In the genomic region with DNA sequence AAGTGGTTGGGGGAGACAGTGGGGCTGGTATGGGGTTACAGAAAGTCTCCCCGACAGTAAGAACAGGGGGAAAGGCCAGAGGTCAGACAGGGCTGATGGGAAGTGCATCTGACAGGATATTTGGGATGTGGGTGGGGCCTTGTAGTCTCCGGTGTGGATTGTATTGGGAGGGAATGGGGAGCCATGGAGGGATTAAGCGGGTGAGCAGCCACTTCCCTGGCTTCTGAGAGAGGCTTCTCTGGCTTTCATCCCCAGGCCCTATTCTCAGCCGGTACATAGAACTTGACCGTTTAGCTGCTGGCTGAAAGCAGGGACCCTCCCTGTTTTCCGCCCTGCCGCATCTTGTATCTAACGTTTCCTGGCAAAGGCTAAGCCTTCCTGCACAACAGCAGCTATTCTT, we compare ENCODE assay signal across 22 cellular contexts.
DNase-seq lines count a peak whose midpoint lies in the region; ATAC-seq, FAIRE-seq and TF ChIP-seq lines count a peak whose summit lies in the region.
"Had no signal": no experiment of that assay in that cellular context is flagged by ENCODE, and none has a peak within 500 bp of the region (broad histone marks: within the 10 kb centered on the region; RNA-seq: fewer than 3 reads in every experiment).

No MANE protein-coding gene starts in this region.

- TF ChIP-seq RAD21 in K562 (CRISPR knock-in tag; conservative IDR thresholded peaks at IDR 0.05 in 1 of 2, IDR thresholded peaks at IDR 0.05 in 1 of 2): no peak

- H3K9me1 ChIP-seq in K562 (ENCODE audit: control insufficient read depth, insufficient read depth, low read length): no peaks in the 10 kb centered on the region

- no peak for ATAC-seq in K562

- no peak for TF ChIP-seq EP300 in K562 (IDR thresholded peaks at IDR 0.05; ENCODE audit: low read length)

- peaks cover 0 to 3% of the 10 kb centered on the region in 2 experiments; a peak in 2 of 5 replicates for H3K4me1 ChIP-seq in K562 (replicated peaks in 1 of 2; ENCODE audit: control insufficient read depth in 2 of 2, insufficient read depth in 2 of 2, low read length in 2 of 2)
- H3K4me1 ChIP-seq: BE2C, BLaER1 had no signal

- H3K4me3 ChIP-seq in K562: no peak overlapping the region
- H3K4me3 ChIP-seq: BLaER1 had no signal

- H4K20me1 ChIP-seq in K562 (replicated peaks; ENCODE audit: control insufficient read depth, insufficient read depth, low read length): no peaks in the 10 kb centered on the region; the same call in 1 of the 2 replicates
- H4K20me1 ChIP-seq: BLaER1 had no signal

- no peak overlapping the region for H3K9ac ChIP-seq in K562 (ENCODE audit: insufficient read depth in 1 of 2, low read depth in 2 of 2, low read length in 2 of 2)
- H3K9ac ChIP-seq: BLaER1 had no signal

- in situ Hi-C loops in K562 (cut with MboI): no loop called here

- H3K4me2 ChIP-seq in K562 (ENCODE audit: insufficient read depth, low read length): no peak overlapping the region
- H3K4me2 ChIP-seq: BLaER1 had no signal

- intact Hi-C loops in K562 (cut with micrococcal nuclease): no loop called here

- TF ChIP-seq CTCF in K562 (IDR thresholded peaks at IDR 0.05 in 2 of 3, conservative IDR thresholded peaks at IDR 0.05 in 1 of 3; ENCODE audit: insufficient read depth in 2 of 3, low read depth in 1 of 3, low read length in 3 of 3) (no peak), neural crest cell (conservative IDR thresholded peaks at IDR 0.05) (no peak), glutamatergic neuron (IDR thresholded peaks at IDR 0.05; ENCODE audit: partially characterized antibody, unreplicated experiment) (no peak)

- H3K27me3 Mint-ChIP-seq in neural crest cell (ENCODE audit: low read depth): peaks cover 60% of the 10 kb centered on the region
- H3K27me3 Mint-ChIP-seq in glutamatergic neuron (ENCODE audit: unreplicated experiment): peaks cover 5% of the 10 kb centered on the region

- H3K27ac Mint-ChIP-seq in neural crest cell (ENCODE audit: unreplicated experiment) (peak overlapping the region; percentile 29), glutamatergic neuron (ENCODE audit: unreplicated experiment) (no peak overlapping the region)
- H3K27ac Mint-ChIP-seq: CD4-positive, alpha-beta memory T cell; CD4-positive, CD25-positive, alpha-beta regulatory T cell; CD8-positive, alpha-beta memory T cell had no signal

- POLR2A ChIA-PET in K562 (lab: Yijun Ruan, JAX): interaction anchor here (0.6 to 2.0 kb wide), 3 partner anchors 11 to 134 kb away, joined by 3 to 12 read pairs (median 3); no protein-coding TSS in a partner anchor

- 12% methylated on average over 8 of the region's 8 CpGs for WGBS in K562 (ENCODE audit: insufficient coverage, low coverage, missing lambda C conversion rate)

- BruUV-seq in K562 (replicated peaks; lab: Mats Ljungman, UMichigan): no TSS peak

- H3K27ac ChIP-seq in K562 (ENCODE audit: extremely low read depth, low read depth, low read length): no peak overlapping the region
- H3K27ac ChIP-seq: BLaER1 had no signal

- FAIRE-seq in K562 (lab: Jason Lieb, UNC): no peak
- FAIRE-seq: A204.1, GM12891, GM19239 had no signal

- H2AFZ ChIP-seq in K562 (ENCODE audit: low read depth, low read length): no peak overlapping the region

- no peaks in the 10 kb centered on the region for H3K36me3 ChIP-seq in K562 (ENCODE audit: control insufficient read depth, insufficient read depth, low read length)
- H3K36me3 ChIP-seq: BE2C, BLaER1 had no signal

- H3K4me3 Mint-ChIP-seq in neural crest cell (no peak overlapping the region), glutamatergic neuron (ENCODE audit: unreplicated experiment) (no peak overlapping the region)
- H3K4me3 Mint-ChIP-seq: CD14-positive monocyte; CD4-positive, alpha-beta memory T cell; CD4-positive, CD25-positive, alpha-beta regulatory T cell; CD8-positive, alpha-beta memory T cell had no signal

- TF ChIP-seq POLR2A in K562 (conservative IDR thresholded peaks at IDR 0.05): no peak

- H3K36me3 Mint-ChIP-seq in neural crest cell (ENCODE audit: low read depth) (no peaks in the 10 kb centered on the region), glutamatergic neuron (ENCODE audit: unreplicated experiment) (no peaks in the 10 kb centered on the region)
- H3K36me3 Mint-ChIP-seq: CD14-positive monocyte; CD4-positive, alpha-beta memory T cell; CD4-positive, CD25-positive, alpha-beta regulatory T cell; CD8-positive, alpha-beta memory T cell had no signal

- DNase-seq in K562 (ENCODE audit: extremely low read depth in 1 of 4, low spot score in 3 of 4) (no peak), neural crest cell (ENCODE audit: low read depth, low spot score) (no peak), activated gamma-delta T cell treated with Interleukin-2 at 50 U/mL for 16 hours (no peak), DMS79 (lab: John Stamatoyannopoulos, UW) (no peak), glutamatergic neuron (no peak)
- DNase-seq: 8988T; ACHN; BE2C; C1 segment of cervical spinal cord; CD4-positive, alpha-beta memory T cell; CD4-positive, CD25-positive, alpha-beta regulatory T cell; CD8-positive, alpha-beta memory T cell; COR-L47; DMS 273 treated with DMSO at 0.1 percent for 48 hours; DND-41; EL; GDM1 had no signal

- peaks cover 10 to 40% of the 10 kb centered on the region in 2 experiments for H3K27me3 ChIP-seq in K562 (ENCODE audit: control insufficient read depth in 2 of 2, insufficient read depth in 2 of 2, low read length in 2 of 2)
- H3K27me3 ChIP-seq: BLaER1 had no signal

- CTCF ChIA-PET in K562 (lab: Yijun Ruan, JAX; ENCODE audit: low intra/inter-chr PET ratio): no interaction called here

- no peaks in the 10 kb centered on the region for H3K9me3 ChIP-seq in K562 (replicated peaks; ENCODE audit: control insufficient read depth, insufficient read depth, low read depth, low read length)
- H3K9me3 ChIP-seq: BE2C, BLaER1 had no signal

- H3K79me2 ChIP-seq in K562 (ENCODE audit: control insufficient read depth, insufficient read depth, low read length): no peaks in the 10 kb centered on the region

- no peaks in the 10 kb centered on the region for H3K9me3 Mint-ChIP-seq in neural crest cell
- H3K9me3 Mint-ChIP-seq in glutamatergic neuron (ENCODE audit: unreplicated experiment): no peaks in the 10 kb centered on the region
- H3K9me3 Mint-ChIP-seq: CD14-positive monocyte; CD4-positive, CD25-positive, alpha-beta regulatory T cell; CD8-positive, alpha-beta memory T cell had no signal

- no peaks in the 10 kb centered on the region for H3K4me1 Mint-ChIP-seq in neural crest cell
- peaks cover 27% of the 10 kb centered on the region for H3K4me1 Mint-ChIP-seq in glutamatergic neuron (ENCODE audit: low read depth, unreplicated experiment)
- H3K4me1 Mint-ChIP-seq: CD14-positive monocyte; CD4-positive, alpha-beta memory T cell; CD4-positive, CD25-positive, alpha-beta regulatory T cell; CD8-positive, alpha-beta memory T cell had no signal

TF ChIP-seq in K562, 482 proteins besides CTCF, POLR2A, EP300 and RAD21:
- TF ChIP-seq HNRNPUL1 (IDR thresholded peaks at IDR 0.05; ENCODE audit: low read length) (no peak), RBM25 (IDR thresholded peaks at IDR 0.05; ENCODE audit: low read depth, low read length, severe bottlenecking) (peak; percentile 72), SMARCA5 (IDR thresholded peaks at IDR 0.05) (peak; percentile 28; the same call in 1 of the 2 replicates), POLR2AphosphoS5 (IDR thresholded peaks at IDR 0.05; ENCODE audit: control insufficient read depth, insufficient read depth, low read depth, low read length) (no peak), ZFP36 (IDR thresholded peaks at IDR 0.05; ENCODE audit: low read depth, low read length, partially characterized antibody) (peak; percentile 35), BMI1 (IDR thresholded peaks at IDR 0.05; ENCODE audit: low read length) (no peak)
- TF ChIP-seq, protein P1, sequence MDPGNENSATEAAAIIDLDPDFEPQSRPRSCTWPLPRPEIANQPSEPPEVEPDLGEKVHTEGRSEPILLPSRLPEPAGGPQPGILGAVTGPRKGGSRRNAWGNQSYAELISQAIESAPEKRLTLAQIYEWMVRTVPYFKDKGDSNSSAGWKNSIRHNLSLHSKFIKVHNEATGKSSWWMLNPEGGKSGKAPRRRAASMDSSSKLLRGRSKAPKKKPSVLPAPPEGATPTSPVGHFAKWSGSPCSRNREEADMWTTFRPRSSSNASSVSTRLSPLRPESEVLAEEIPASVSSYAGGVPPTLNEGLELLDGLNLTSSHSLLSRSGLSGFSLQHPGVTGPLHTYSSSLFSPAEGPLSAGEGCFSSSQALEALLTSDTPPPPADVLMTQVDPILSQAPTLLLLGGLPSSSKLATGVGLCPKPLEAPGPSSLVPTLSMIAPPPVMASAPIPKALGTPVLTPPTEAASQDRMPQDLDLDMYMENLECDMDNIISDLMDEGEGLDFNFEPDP (CRISPR knock-in tag; IDR thresholded peaks at IDR 0.05): no peak
- TF ChIP-seq, protein P2, sequence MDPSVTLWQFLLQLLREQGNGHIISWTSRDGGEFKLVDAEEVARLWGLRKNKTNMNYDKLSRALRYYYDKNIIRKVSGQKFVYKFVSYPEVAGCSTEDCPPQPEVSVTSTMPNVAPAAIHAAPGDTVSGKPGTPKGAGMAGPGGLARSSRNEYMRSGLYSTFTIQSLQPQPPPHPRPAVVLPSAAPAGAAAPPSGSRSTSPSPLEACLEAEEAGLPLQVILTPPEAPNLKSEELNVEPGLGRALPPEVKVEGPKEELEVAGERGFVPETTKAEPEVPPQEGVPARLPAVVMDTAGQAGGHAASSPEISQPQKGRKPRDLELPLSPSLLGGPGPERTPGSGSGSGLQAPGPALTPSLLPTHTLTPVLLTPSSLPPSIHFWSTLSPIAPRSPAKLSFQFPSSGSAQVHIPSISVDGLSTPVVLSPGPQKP (CRISPR knock-in tag; IDR thresholded peaks at IDR 0.05): no peak
- TF ChIP-seq, protein P3, sequence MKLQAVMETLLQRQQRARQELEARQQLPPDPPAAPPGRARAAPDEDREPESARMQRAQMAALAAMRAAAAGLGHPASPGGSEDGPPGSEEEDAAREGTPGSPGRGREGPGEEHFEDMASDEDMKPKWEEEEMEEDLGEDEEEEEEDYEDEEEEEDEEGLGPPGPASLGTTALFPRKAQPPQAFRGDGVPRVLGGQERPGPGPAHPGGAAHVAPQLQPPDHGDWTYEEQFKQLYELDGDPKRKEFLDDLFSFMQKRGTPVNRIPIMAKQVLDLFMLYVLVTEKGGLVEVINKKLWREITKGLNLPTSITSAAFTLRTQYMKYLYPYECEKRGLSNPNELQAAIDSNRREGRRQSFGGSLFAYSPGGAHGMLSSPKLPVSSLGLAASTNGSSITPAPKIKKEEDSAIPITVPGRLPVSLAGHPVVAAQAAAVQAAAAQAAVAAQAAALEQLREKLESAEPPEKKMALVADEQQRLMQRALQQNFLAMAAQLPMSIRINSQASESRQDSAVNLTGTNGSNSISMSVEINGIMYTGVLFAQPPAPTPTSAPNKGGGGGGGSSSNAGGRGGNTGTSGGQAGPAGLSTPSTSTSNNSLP (IDR thresholded peaks at IDR 0.05; ENCODE audit: borderline replicate concordance, low read depth, low read length): no peak
